ENCODE assay signal across 8 cellular contexts in the genomic region with DNA sequence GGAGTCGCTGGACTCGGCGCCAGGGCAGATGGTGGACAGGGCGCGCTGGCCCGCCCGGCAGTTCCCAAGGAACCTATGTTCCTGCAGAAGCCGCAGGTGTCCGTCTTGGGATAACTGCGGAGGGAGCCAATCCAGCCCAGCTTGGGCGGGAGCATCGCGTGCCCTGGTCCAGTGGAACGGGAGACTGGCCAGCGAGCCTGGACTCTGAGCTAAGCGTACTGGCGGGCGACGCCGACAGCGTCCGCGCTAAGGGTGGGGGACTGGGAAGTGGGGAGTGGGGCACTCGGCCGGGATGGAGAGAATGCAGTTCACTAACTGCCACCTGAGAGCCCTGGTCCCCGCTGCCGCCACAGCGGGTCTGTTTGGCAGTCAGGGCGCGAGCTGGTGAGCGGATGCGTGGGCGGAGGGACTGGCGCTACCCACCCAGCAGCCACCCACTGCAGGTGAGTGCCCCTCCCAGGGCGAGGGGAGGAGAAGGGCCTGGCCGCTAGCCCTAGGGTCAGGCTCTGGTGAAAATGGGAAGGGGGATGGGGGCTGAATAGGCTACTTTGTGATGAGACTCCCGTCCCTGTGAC. TPM values are rescaled to one million over a fixed set of nuclear protein-coding genes. Genes with fewer than 3 reads are reported as not detected.
A peak's percentile ranks its signal among the peaks of the same experiment; 100 is the strongest.
DNase-seq lines count a peak whose midpoint lies in the region.

No MANE protein-coding gene starts in this region.

- DNase-seq in activated naive CD4-positive, alpha-beta T cell treated with anti-CD3 and anti-CD28 coated beads for 36 hours = peak; percentile 23
- DNase-seq in stimulated activated CD8-positive, alpha-beta memory T cell treated with anti-CD3 and anti-CD28 coated beads, Interleukin-4, amount 100 ng/mL, for 48 hours = peak; percentile 35
- DNase-seq in GF-D8 (lab: John Stamatoyannopoulos, UW) (no peak), HuH-7 (ENCODE audit: low spot score) (no peak), mucosa of gallbladder (ENCODE audit: low spot score) (no peak), 8988T (no peak)

- H3K9me3 Mint-ChIP-seq in IgD-negative memory B cell = no peaks in the 10 kb centered on the region
- H3K9me3 Mint-ChIP-seq in activated naive CD4-positive, alpha-beta T cell treated with anti-CD3 and anti-CD28 coated beads for 36 hours = no peaks in the 10 kb centered on the region

- peak overlapping the region; percentile 81 to 93 (median 86) for H3K4me3 Mint-ChIP-seq in IgD-negative memory B cell
- peak overlapping the region; percentile 81 for H3K4me3 Mint-ChIP-seq in activated naive CD4-positive, alpha-beta T cell treated with anti-CD3 and anti-CD28 coated beads for 36 hours

- H3K4me1 Mint-ChIP-seq in IgD-negative memory B cell = peaks cover 0 to 10% (median 7%) of the 10 kb centered on the region in 3 donors
- H3K4me1 Mint-ChIP-seq in activated naive CD4-positive, alpha-beta T cell treated with anti-CD3 and anti-CD28 coated beads for 36 hours (ENCODE audit: low read depth) = peaks cover 14% of the 10 kb centered on the region

- peaks cover 6% of the 10 kb centered on the region for H3K27me3 Mint-ChIP-seq in IgD-negative memory B cell
- H3K27me3 Mint-ChIP-seq in activated naive CD4-positive, alpha-beta T cell treated with anti-CD3 and anti-CD28 coated beads for 36 hours (ENCODE audit: low read depth) = peaks cover 18% of the 10 kb centered on the region

- intact Hi-C loops in activated naive CD4-positive, alpha-beta T cell treated with anti-CD3 and anti-CD28 coated beads for 36 hours (cut with micrococcal nuclease) = loop anchor here (2.0 to 10.0 kb wide), 7 partner anchors 207 to 1033 kb away; a partner anchor contains a TSS

- no peaks in the 10 kb centered on the region for H3K36me3 Mint-ChIP-seq in IgD-negative memory B cell
- H3K36me3 Mint-ChIP-seq in activated naive CD4-positive, alpha-beta T cell treated with anti-CD3 and anti-CD28 coated beads for 36 hours (ENCODE audit: low read depth) = no peaks in the 10 kb centered on the region

- H3K27ac Mint-ChIP-seq in IgD-negative memory B cell = peak overlapping the region in 1 of 3 donors; percentile 22
- no peak overlapping the region for H3K27ac Mint-ChIP-seq in activated naive CD4-positive, alpha-beta T cell treated with anti-CD3 and anti-CD28 coated beads for 36 hours

- peak overlapping the region; percentile 20; the same call in 1 of the 2 replicates for H3K4me3 ChIP-seq in iPS-18c (ENCODE audit: insufficient read depth, low read depth, low read length)

- peaks cover 6% of the 10 kb centered on the region for H3K9me3 ChIP-seq in iPS-18c (ENCODE audit: control insufficient read depth, insufficient read depth, low read length)

- CTCF ChIA-PET in activated naive CD4-positive, alpha-beta T cell treated with anti-CD3 and anti-CD28 coated beads for 36 hours (lab: Charles Lee) = interaction anchor here (0.9 kb wide), 1 partner anchor 212 kb away, joined by 3 read pairs; no protein-coding TSS in a partner anchor

RNA-seq across cellular contexts. Expression of a gene that starts 1.3 kb away (rescaled TPM):
- polyA plus RNA-seq in IgD-negative memory B cell = 0.80 TPM
- total RNA-seq in activated naive CD4-positive, alpha-beta T cell treated with anti-CD3 and anti-CD28 coated beads for 36 hours = 1 to 10 TPM; 1.7 to 1.8 TPM
- 1.9 TPM for total RNA-seq in mucosa of gallbladder

Comparison
In these comparisons a context has a peak if more than half of its experiments do, and no peak if none do; other contexts are left out.
1. DNase-seq: peak in activated naive CD4-positive, alpha-beta T cell treated with anti-CD3 and anti-CD28 coated beads for 36 hours (single experiment) and stimulated activated CD8-positive, alpha-beta memory T cell treated with anti-CD3 and anti-CD28 coated beads, Interleukin-4, amount 100 ng/mL, for 48 hours (single experiment); none in GF-D8 (single experiment), HuH-7 (single experiment), mucosa of gallbladder (single experiment) and 8988T (single experiment).